ENCODE assay signal across 1 cellular context in genomic region chr7:101321491-101322401, GRCh38.
A peak's percentile ranks its signal among the peaks of the same experiment; 100 is the strongest.
TF ChIP-seq lines count a peak whose summit lies in the region.

TSS of gene IFT22 (minus strand) at chr7:101321812. CDS start at chr7:101321709, 103 bp downstream.

TF ChIP-seq in HepG2, 621 proteins besides CTCF, POLR2A, EP300 and RAD21 (continued from another document and continues in another):
- TF ChIP-seq ARID4A (CRISPR knock-in tag; IDR thresholded peaks at IDR 0.05; ENCODE audit: borderline replicate concordance) (peak; percentile 89; the same call in 1 of the 2 replicates), YY1 (IDR thresholded peaks at IDR 0.05; ENCODE audit: insufficient read depth, insufficient replicate concordance, low read depth, low read length) (peak; percentile 40), SPEN (CRISPR knock-in tag; IDR thresholded peaks at IDR 0.05; ENCODE audit: low read depth) (peak; percentile 48; the same call in 1 of the 2 replicates), HNF4G (IDR thresholded peaks at IDR 0.05; ENCODE audit: borderline replicate concordance, low read depth, low read length) (no peak), HNF4G (CRISPR knock-in tag; IDR thresholded peaks at IDR 0.05; ENCODE audit: borderline replicate concordance, low read depth) (peak; percentile 35; the same call in 1 of the 2 replicates), ZNF160 (CRISPR knock-in tag; IDR thresholded peaks at IDR 0.05) (no peak), MEIS1 (CRISPR knock-in tag; IDR thresholded peaks at IDR 0.05; ENCODE audit: borderline replicate concordance) (0 out of 2 replicates have a peak, but pooled peaks have one; percentile 28), KMT2A (CRISPR knock-in tag; IDR thresholded peaks at IDR 0.05) (peak; percentile 26; the same call in 1 of the 2 replicates), ZNF883 (CRISPR knock-in tag; IDR thresholded peaks at IDR 0.05; ENCODE audit: not compliant biosample characterization) (peak; percentile 64), RBFOX2 (IDR thresholded peaks at IDR 0.05; ENCODE audit: low read depth, low read length) (peak; percentile 91), HBP1 (CRISPR knock-in tag; IDR thresholded peaks at IDR 0.05; ENCODE audit: low read depth) (0 out of 2 replicates have a peak, but pooled peaks have one; percentile 24), ZNF607 (CRISPR knock-in tag; IDR thresholded peaks at IDR 0.05; ENCODE audit: borderline replicate concordance) (peak; percentile 48; the same call in 1 of the 2 replicates), TBX2 (CRISPR knock-in tag; IDR thresholded peaks at IDR 0.05; ENCODE audit: borderline replicate concordance) (peak; percentile 40; the same call in 1 of the 2 replicates), ZNF841 (CRISPR knock-in tag; IDR thresholded peaks at IDR 0.05; ENCODE audit: borderline replicate concordance) (no peak), ZNF709 (CRISPR knock-in tag; IDR thresholded peaks at IDR 0.05) (peak; percentile 49; the same call in 1 of the 2 replicates), NONO (IDR thresholded peaks at IDR 0.05) (no peak), NONO (CRISPR knock-in tag; conservative IDR thresholded peaks at IDR 0.05) (peak; percentile 15; the same call in 1 of the 2 replicates), DMAP1 (CRISPR knock-in tag; IDR thresholded peaks at IDR 0.05) (peak; percentile 56; the same call in 1 of the 2 replicates), HNRNPLL (IDR thresholded peaks at IDR 0.05; ENCODE audit: low read depth, low read length, poor library complexity, severe bottlenecking) (peak; percentile 58), FOSL2 (CRISPR knock-in tag; IDR thresholded peaks at IDR 0.05) (peak; percentile 6; the same call in 1 of the 2 replicates), ZNF501 (CRISPR knock-in tag; IDR thresholded peaks at IDR 0.05) (peak; percentile 90), HNRNPL (IDR thresholded peaks at IDR 0.05; ENCODE audit: low read depth, low read length) (0 out of 2 replicates have a peak, but pooled peaks have one; percentile 41), GABPA (IDR thresholded peaks at IDR 0.05; ENCODE audit: low read depth, low read length) (peak; percentile 75), GABPA (CRISPR knock-in tag; IDR thresholded peaks at IDR 0.05; ENCODE audit: low read depth) (peak; percentile 92), IKZF4 (CRISPR knock-in tag; IDR thresholded peaks at IDR 0.05; ENCODE audit: borderline replicate concordance, low read depth, not compliant biosample characterization) (peak; percentile 31), GABPB1 (CRISPR knock-in tag; IDR thresholded peaks at IDR 0.05) (peak; percentile 97), IRF9 (CRISPR knock-in tag; IDR thresholded peaks at IDR 0.05; ENCODE audit: borderline replicate concordance) (peak; percentile 68; the same call in 1 of the 2 replicates), ZNF24 (IDR thresholded peaks at IDR 0.05) (no peak), ZNF33A (CRISPR knock-in tag; IDR thresholded peaks at IDR 0.05; ENCODE audit: borderline replicate concordance) (peak; percentile 67; the same call in 1 of the 2 replicates), NFKB2 (CRISPR knock-in tag; IDR thresholded peaks at IDR 0.05; ENCODE audit: borderline replicate concordance) (no peak; the same call in 1 of the 2 replicates), BCL3 (CRISPR knock-in tag; IDR thresholded peaks at IDR 0.05) (0 out of 2 replicates have a peak, but pooled peaks have one; percentile 12), ZFY (CRISPR knock-in tag; IDR thresholded peaks at IDR 0.05) (peak; percentile 84), ZBTB20 (CRISPR knock-in tag; IDR thresholded peaks at IDR 0.05; ENCODE audit: borderline replicate concordance, low read depth) (peak; percentile 67; the same call in 1 of the 2 replicates), ZNF296 (CRISPR knock-in tag; conservative IDR thresholded peaks at IDR 0.05) (no peak; the same call in 1 of the 2 replicates), ZNF687 (CRISPR knock-in tag; IDR thresholded peaks at IDR 0.05) (peak; percentile 84), AFF4 (CRISPR knock-in tag; IDR thresholded peaks at IDR 0.05) (no peak), GZF1 (CRISPR knock-in tag; IDR thresholded peaks at IDR 0.05) (no peak), ZNF143 (CRISPR knock-in tag; IDR thresholded peaks at IDR 0.05) (peak; percentile 88), SP2 (CRISPR knock-in tag; IDR thresholded peaks at IDR 0.05) (0 out of 2 replicates have a peak, but pooled peaks have one; percentile 32), SMC3 (IDR thresholded peaks at IDR 0.05; ENCODE audit: low read length) (peak; percentile 28; the same call in 1 of the 2 replicates), KMT2B (CRISPR knock-in tag; IDR thresholded peaks at IDR 0.05) (peak; percentile 68; the same call in 1 of the 2 replicates), TFDP2 (CRISPR knock-in tag; IDR thresholded peaks at IDR 0.05) (peak; percentile 60; the same call in 1 of the 2 replicates)
